In the genomic region with DNA sequence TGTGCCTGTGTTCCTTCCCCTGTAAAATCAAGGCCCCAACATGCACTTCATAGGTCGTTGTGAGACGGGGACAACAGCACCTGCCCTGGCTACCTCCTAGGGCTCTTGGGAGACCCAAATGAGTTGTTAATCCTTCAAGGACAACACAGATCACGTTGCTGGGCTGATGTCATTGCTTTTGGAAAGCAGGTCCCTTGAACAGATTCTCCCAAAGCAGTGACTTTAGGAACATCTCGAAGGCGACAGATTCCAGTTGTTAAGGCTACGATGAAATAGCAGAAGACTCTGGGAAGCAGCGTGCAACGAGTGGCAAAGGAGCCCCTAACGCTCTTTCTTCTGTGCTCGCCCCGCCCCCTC, we compare ENCODE assay signal across 8 cellular contexts. TPM values are rescaled to one million over a fixed set of nuclear protein-coding genes. Genes with fewer than 3 reads are reported as not detected.
DNase-seq lines count a peak whose midpoint lies in the region; ATAC-seq and TF ChIP-seq lines count a peak whose summit lies in the region.

No MANE protein-coding gene starts in this region.

- CTCF ChIA-PET in IMR-90 (lab: Yijun Ruan, JAX) = no interaction called here

- no peak overlapping the region for H3K56ac ChIP-seq in IMR-90 (ENCODE audit: extremely low read depth, insufficient read depth, low read length)

- H3K27ac ChIP-seq in IMR-90 (ENCODE audit: insufficient read depth, low read length) (no peak overlapping the region; the same call in 1 of the 2 replicates), parathyroid adenoma (no peak overlapping the region)

- peak overlapping the region; percentile 94 for H3K4me2 ChIP-seq in IMR-90 (ENCODE audit: low read depth, low read length)
- H3K4me2 ChIP-seq in parathyroid adenoma (ENCODE audit: low read length) = peak overlapping the region; percentile 64

- intact Hi-C loops in IMR-90 (cut with micrococcal nuclease) = loop anchor here (5.0 kb wide), 1 partner anchor 151 kb away; no protein-coding TSS in a partner anchor

- peak overlapping the region; percentile 21; the same call in 1 of the 2 replicates for H2BK20ac ChIP-seq in IMR-90 (ENCODE audit: low read depth, low read length)

- 0 out of 2 replicates have a peak overlapping the region, but pooled peaks have one; percentile 20 for H2BK120ac ChIP-seq in IMR-90 (ENCODE audit: low read depth, low read length)

- TF ChIP-seq RAD21 in IMR-90 (IDR thresholded peaks at IDR 0.05; ENCODE audit: low read length) = no peak

- peaks cover 8% of the 10 kb centered on the region; the same call in 1 of the 2 replicates for H3K9me1 ChIP-seq in IMR-90 (ENCODE audit: insufficient read depth, low read length)

- H4K5ac ChIP-seq in IMR-90 (ENCODE audit: low read depth, low read length) = peak overlapping the region; percentile 34

- H3K27me3 Mint-ChIP-seq in central memory CD8-positive, alpha-beta T cell = peaks cover 19% of the 10 kb centered on the region

- H2AK9ac ChIP-seq in IMR-90 (replicated peaks; ENCODE audit: low read depth, low read length, poor library complexity) = peak overlapping the region; percentile 8

- no peak overlapping the region for H2BK5ac ChIP-seq in IMR-90 (ENCODE audit: low read depth, low read length, poor library complexity, severe bottlenecking)

- peaks cover 1% of the 10 kb centered on the region for H3K36me3 Mint-ChIP-seq in central memory CD8-positive, alpha-beta T cell (ENCODE audit: insufficient read depth)

- dilution Hi-C loops in IMR-90 (cut with HindIII; ENCODE audit: low sequenced_read_pairs, unreplicated experiment) = no loop called here

- H3K36me3 ChIP-seq in IMR-90 (ENCODE audit: control insufficient read depth, insufficient read depth, low read length) = no peaks in the 10 kb centered on the region
- H3K36me3 ChIP-seq in parathyroid adenoma (ENCODE audit: control insufficient read depth, insufficient read depth, low read length) = no peaks in the 10 kb centered on the region

- peak overlapping the region; percentile 78 for H3K18ac ChIP-seq in IMR-90 (ENCODE audit: low read depth, low read length)

- H3K4ac ChIP-seq in IMR-90 (ENCODE audit: low read depth, low read length) = 0 out of 2 replicates have a peak overlapping the region, but pooled peaks have one; percentile 7

- no peaks in the 10 kb centered on the region for H3K79me2 ChIP-seq in parathyroid adenoma

- no peaks in the 10 kb centered on the region for H4K20me1 ChIP-seq in IMR-90 (ENCODE audit: insufficient read depth, low read length)

- H3K79me1 ChIP-seq in IMR-90 (ENCODE audit: low read depth in 1 of 2, low read length in 2 of 2) = no peaks in the 10 kb centered on the region

- H3K4me1 ChIP-seq in IMR-90 (ENCODE audit: control insufficient read depth, insufficient read depth, low read length) (peaks cover 11% of the 10 kb centered on the region), parathyroid adenoma (peaks cover 10% of the 10 kb centered on the region)

- no TSS peak for BruUV-seq in IMR-90 (replicated peaks; lab: Mats Ljungman, UMichigan)

- peak; percentile 1; the same call in 1 of the 2 replicates for ATAC-seq in IMR-90 (ENCODE audit: low read depth)
- ATAC-seq in central memory CD8-positive, alpha-beta T cell (replicated peaks; ENCODE audit: extremely low read depth, poor library complexity, severe bottlenecking) = no peak
- no peak for ATAC-seq in HG03520 (IDR thresholded peaks at IDR 0.05; ENCODE audit: unreplicated experiment)

- TF ChIP-seq CTCF in IMR-90 (conservative IDR thresholded peaks at IDR 0.05; ENCODE audit: low read depth, low read length) (no peak), parathyroid adenoma (IDR thresholded peaks at IDR 0.05) (no peak), GM13977 (IDR thresholded peaks at IDR 0.05; ENCODE audit: extremely low read depth, insufficient read depth, missing control alignments) (no peak)

- peak overlapping the region; percentile 65; the same call in 1 of the 2 replicates for H3K14ac ChIP-seq in IMR-90 (replicated peaks; ENCODE audit: low read depth, low read length)

- H3K4me3 Mint-ChIP-seq in central memory CD8-positive, alpha-beta T cell = peak overlapping the region; percentile 80

- peak overlapping the region; percentile 17; the same call in 1 of the 2 replicates for H2AK5ac ChIP-seq in IMR-90 (ENCODE audit: low read depth, low read length)

- 4% methylated on average over 8 of the region's 11 CpGs; no CpG with 5 or more reads in 1 of the 2 experiments for WGBS in IMR-90 (ENCODE audit: extremely low coverage in 2 of 2, insufficient read length in 1 of 2), 2 experiments

- H3K27me3 ChIP-seq in IMR-90 (ENCODE audit: control insufficient read depth, insufficient read depth, low read length) (no peaks in the 10 kb centered on the region), parathyroid adenoma (ENCODE audit: control insufficient read depth, insufficient read depth, low read length) (no peaks in the 10 kb centered on the region)

- H3K9me3 ChIP-seq in IMR-90 (ENCODE audit: control insufficient read depth, insufficient read depth, low read length) (no peaks in the 10 kb centered on the region), parathyroid adenoma (ENCODE audit: control insufficient read depth, low read length) (no peaks in the 10 kb centered on the region)

- no peaks in the 10 kb centered on the region for H3K9me3 Mint-ChIP-seq in central memory CD8-positive, alpha-beta T cell

- H3K4me1 Mint-ChIP-seq in central memory CD8-positive, alpha-beta T cell = peaks cover 36% of the 10 kb centered on the region

- H3K27ac Mint-ChIP-seq in central memory CD8-positive, alpha-beta T cell (ENCODE audit: low read depth) = peak overlapping the region; percentile 78

- peak overlapping the region in 1 of 2 experiments; percentile 76; a peak in 2 of 4 replicates for H4K8ac ChIP-seq in IMR-90 (ENCODE audit: low read depth in 2 of 2, low read length in 2 of 2)

- POLR2A ChIA-PET in IMR-90 (lab: Charles Lee; ENCODE audit: unreplicated experiment) = no interaction called here

- TF ChIP-seq POLR2A in IMR-90 (IDR thresholded peaks at IDR 0.05; ENCODE audit: low read depth, low read length) = no peak

- H2AFZ ChIP-seq in IMR-90 (replicated peaks; ENCODE audit: low read length, poor library complexity) (peak overlapping the region; percentile 91), parathyroid adenoma (peak overlapping the region; percentile 78)

- peak overlapping the region; percentile 12; the same call in 1 of the 3 replicates for H2BK15ac ChIP-seq in IMR-90 (ENCODE audit: low read depth, low read length)

- peak overlapping the region; percentile 43 for H4K91ac ChIP-seq in IMR-90 (ENCODE audit: insufficient read depth, low read depth, low read length)

- in situ Hi-C loops in IMR-90 (cut with MboI; ENCODE audit: low sequenced_read_pairs) (no loop called here), GM13977 (cut with MboI; ENCODE audit: low pct_unique_long_range_greater_than_20kb, low sequenced_read_pairs, unreplicated experiment) (no loop called here)

- DNase-seq in DMS153 (lab: John Stamatoyannopoulos, UW) (peak; percentile 60), DMS153 treated with DMSO at 0.1 percent for 48 hours (lab: John Stamatoyannopoulos, UW; ENCODE audit: unreplicated experiment) (no peak), IMR-90 (no peak), GM13977 (ENCODE audit: low spot score) (no peak)
- no peak for DNase-seq in central memory CD8-positive, alpha-beta T cell (ENCODE audit: low spot score in 2 of 2)
- no peak for DNase-seq in effector CD8-positive, alpha-beta T cell (lab: John Stamatoyannopoulos, UW)

- H3K9ac ChIP-seq in IMR-90 (ENCODE audit: low read depth, low read length) (peak overlapping the region; percentile 19; the same call in 1 of the 2 replicates), parathyroid adenoma (no peak overlapping the region)

- H3K23ac ChIP-seq in IMR-90 (ENCODE audit: low read depth, low read length) = no peak overlapping the region

- H3K4me3 ChIP-seq in IMR-90 (ENCODE audit: insufficient read depth, low read depth, low read length) = peak overlapping the region; percentile 62
- H3K4me3 ChIP-seq in parathyroid adenoma (ENCODE audit: low read depth, low read length) = peak overlapping the region; percentile 59

TF ChIP-seq in IMR-90, 13 proteins besides CTCF, POLR2A, EP300 and RAD21:
- TF ChIP-seq RFX5 (IDR thresholded peaks at IDR 0.05; ENCODE audit: low read depth, low read length) = no peak
- TF ChIP-seq MAFK (IDR thresholded peaks at IDR 0.05; ENCODE audit: low read depth, low read length) = no peak
- TF ChIP-seq, protein P1, sequence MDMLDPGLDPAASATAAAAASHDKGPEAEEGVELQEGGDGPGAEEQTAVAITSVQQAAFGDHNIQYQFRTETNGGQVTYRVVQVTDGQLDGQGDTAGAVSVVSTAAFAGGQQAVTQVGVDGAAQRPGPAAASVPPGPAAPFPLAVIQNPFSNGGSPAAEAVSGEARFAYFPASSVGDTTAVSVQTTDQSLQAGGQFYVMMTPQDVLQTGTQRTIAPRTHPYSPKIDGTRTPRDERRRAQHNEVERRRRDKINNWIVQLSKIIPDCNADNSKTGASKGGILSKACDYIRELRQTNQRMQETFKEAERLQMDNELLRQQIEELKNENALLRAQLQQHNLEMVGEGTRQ (IDR thresholded peaks at IDR 0.05; ENCODE audit: low read depth, low read length) = no peak
- TF ChIP-seq ELK1 (IDR thresholded peaks at IDR 0.05; ENCODE audit: borderline replicate concordance, low read depth, low read length) = no peak
- no peak for TF ChIP-seq SMC3 (IDR thresholded peaks at IDR 0.05; ENCODE audit: low read depth, low read length)
- no peak for TF ChIP-seq CEBPB (IDR thresholded peaks at IDR 0.05; ENCODE audit: low read depth, low read length)

RNA-seq across cellular contexts. Expression of gene MAP1LC3B2, which starts 26.2 kb away (rescaled TPM):
- total RNA-seq in IMR-90 (2012; rRNA removed) = 0.28 TPM in 1 of 2 replicates, not detected in the other
- 1.4 TPM in 2 replicates for polyA plus RNA-seq in IMR-90 (2012; rRNA removed)
- polyA plus RNA-seq in IMR-90 (2012; cell fraction: cytosol; rRNA removed) = 0.55 and 0.97 TPM in 2 replicates
- polyA plus RNA-seq in IMR-90 (2012; cell fraction: nucleus; rRNA removed; ENCODE audit: low replicate concordance) = 0.26 and 1.5 TPM in 2 replicates
